Comparison of ENCODE assay signal across 11 cellular contexts in the genomic region with DNA sequence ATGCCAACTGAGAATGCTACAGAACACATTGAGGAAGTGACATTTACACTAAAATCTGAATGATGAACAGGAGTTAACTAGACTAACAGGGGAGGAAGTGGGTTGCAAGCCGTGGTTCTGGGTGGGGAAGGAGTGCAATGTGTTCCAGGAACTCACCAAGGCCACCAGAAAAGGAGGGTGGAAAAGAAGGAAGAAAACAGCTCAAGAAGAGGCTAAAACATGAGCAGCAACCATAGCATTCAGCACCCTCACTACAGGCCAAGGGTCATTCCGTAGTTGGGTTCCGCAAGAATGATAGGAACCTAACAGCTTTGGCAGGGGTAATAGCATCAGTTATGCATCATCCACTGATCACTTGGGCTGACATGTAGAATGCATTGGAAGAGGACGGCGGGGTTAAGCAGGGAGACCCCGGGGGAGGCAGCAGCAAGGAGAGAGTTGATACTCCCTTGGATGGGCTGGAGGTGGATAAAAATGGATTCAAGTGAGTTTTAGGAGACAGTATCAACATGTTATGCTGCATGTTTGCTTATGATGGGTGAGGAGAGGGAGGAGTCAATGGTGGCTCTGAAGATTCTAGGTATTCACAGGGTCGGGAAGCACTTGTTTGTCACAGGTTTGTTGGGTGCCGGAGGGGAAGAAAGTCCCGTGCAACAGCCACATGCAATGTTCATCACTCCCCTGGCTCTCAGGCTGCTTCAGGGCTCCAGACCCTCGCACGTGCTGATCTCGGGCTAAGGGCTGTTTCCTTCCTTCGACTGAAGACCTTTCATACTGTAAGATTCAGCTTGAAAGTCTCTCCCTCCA. TPM values are rescaled to one million over a fixed set of nuclear protein-coding genes. Genes with fewer than 3 reads are reported as not detected.
DNase-seq lines count a peak whose midpoint lies in the region; ATAC-seq and TF ChIP-seq lines count a peak whose summit lies in the region.
"Had no signal": no experiment of that assay in that cellular context is flagged by ENCODE, and none has a peak within 500 bp of the region (broad histone marks: within the 10 kb centered on the region; RNA-seq: fewer than 3 reads in every experiment).

No MANE protein-coding gene starts in this region.

- no peak overlapping the region for H3K4me3 ChIP-seq in A673 (ENCODE audit: low read depth, low read length, poor library complexity, severe bottlenecking)

- peak; percentile 61 for ATAC-seq in activated naive CD8-positive, alpha-beta T cell treated with anti-CD3 and anti-CD28 coated beads, Interleukin-2, amount 50 U/mL, for 24 hours
- ATAC-seq in GM21526 (IDR thresholded peaks at IDR 0.05; ENCODE audit: low FRiP score, unreplicated experiment) = no peak
- ATAC-seq: HCT116 had no signal

- CTCF ChIA-PET in A673 (lab: Charles Lee) = no interaction called here

- peaks cover 6% of the 10 kb centered on the region for H3K4me1 ChIP-seq in A673 (ENCODE audit: insufficient read depth, low read length, poor library complexity, severe bottlenecking)

- BruUV-seq in A673 (replicated peaks; lab: Mats Ljungman, UMichigan) = no TSS peak

- TF ChIP-seq CTCF in A673 (conservative IDR thresholded peaks at IDR 0.05; ENCODE audit: low read depth, low read length) = no peak

- H3K4me3 Mint-ChIP-seq in activated naive CD8-positive, alpha-beta T cell treated with anti-CD3 and anti-CD28 coated beads, Interleukin-2, amount 50 U/mL, for 24 hours = no peak overlapping the region
- no peak overlapping the region for H3K4me3 Mint-ChIP-seq in stimulated activated naive CD8-positive, alpha-beta T cell treated with anti-CD3 and anti-CD28 coated beads, Interleukin-15, Interleukin-2, amounts not matched to agents 100 ng/mL and 50 ng/mL, for 24 hours

- H3K27ac Mint-ChIP-seq in activated naive CD8-positive, alpha-beta T cell treated with anti-CD3 and anti-CD28 coated beads, Interleukin-2, amount 50 U/mL, for 24 hours = peak overlapping the region; percentile 73
- H3K27ac Mint-ChIP-seq in stimulated activated naive CD8-positive, alpha-beta T cell treated with anti-CD3 and anti-CD28 coated beads, Interleukin-15, Interleukin-2, amounts not matched to agents 100 ng/mL and 50 ng/mL, for 24 hours = peak overlapping the region; percentile 75

- H3K36me3 ChIP-seq in A673 (ENCODE audit: insufficient read depth, low read length, poor library complexity, severe bottlenecking) = no peaks in the 10 kb centered on the region

- no peaks in the 10 kb centered on the region for H3K27me3 Mint-ChIP-seq in activated naive CD8-positive, alpha-beta T cell treated with anti-CD3 and anti-CD28 coated beads, Interleukin-2, amount 50 U/mL, for 24 hours
- H3K27me3 Mint-ChIP-seq in stimulated activated naive CD8-positive, alpha-beta T cell treated with anti-CD3 and anti-CD28 coated beads, Interleukin-15, Interleukin-2, amounts not matched to agents 100 ng/mL and 50 ng/mL, for 24 hours = no peaks in the 10 kb centered on the region

- peak; percentile 7 for DNase-seq in activated naive CD4-positive, alpha-beta T cell treated with Interleukin-2 at 50 U/mL for 16 hours
- DNase-seq in activated naive CD4-positive, alpha-beta T cell treated with anti-CD3 and anti-CD28 coated beads, Interleukin-2, amount 50 U/mL, for 16 hours = no peak
- DNase-seq in OCI-M1 (lab: John Stamatoyannopoulos, UW) (peak; percentile 60), A673 (ENCODE audit: low spot score) (no peak), inferior parietal cortex (ENCODE audit: extremely low spot score) (no peak)
- DNase-seq in activated naive CD8-positive, alpha-beta T cell treated with anti-CD3 and anti-CD28 coated beads, Interleukin-2, amount 50 U/mL, for 24 hours = no peak
- DNase-seq: NCI-H226 had no signal

- H3K4me1 Mint-ChIP-seq in activated naive CD8-positive, alpha-beta T cell treated with anti-CD3 and anti-CD28 coated beads, Interleukin-2, amount 50 U/mL, for 24 hours = peaks cover 40% of the 10 kb centered on the region
- H3K4me1 Mint-ChIP-seq in stimulated activated naive CD8-positive, alpha-beta T cell treated with anti-CD3 and anti-CD28 coated beads, Interleukin-15, Interleukin-2, amounts not matched to agents 100 ng/mL and 50 ng/mL, for 24 hours (ENCODE audit: low read depth) = peaks cover 37% of the 10 kb centered on the region

- H3K27me3 ChIP-seq in A673 (replicated peaks; ENCODE audit: insufficient read depth, low read depth, low read length, poor library complexity) = no peaks in the 10 kb centered on the region

- no peaks in the 10 kb centered on the region for H3K9me3 ChIP-seq in A673 (ENCODE audit: low read depth, low read length, poor library complexity, severe bottlenecking)

- no peaks in the 10 kb centered on the region for H3K36me3 Mint-ChIP-seq in activated naive CD8-positive, alpha-beta T cell treated with anti-CD3 and anti-CD28 coated beads, Interleukin-2, amount 50 U/mL, for 24 hours (ENCODE audit: low read depth)
- H3K36me3 Mint-ChIP-seq in stimulated activated naive CD8-positive, alpha-beta T cell treated with anti-CD3 and anti-CD28 coated beads, Interleukin-15, Interleukin-2, amounts not matched to agents 100 ng/mL and 50 ng/mL, for 24 hours (ENCODE audit: low read depth) = peaks cover 5% of the 10 kb centered on the region

- POLR2A ChIA-PET in A673 (lab: Charles Lee; ENCODE audit: low non-redundant PET) = no interaction called here

- intact Hi-C loops in A673 (cut with micrococcal nuclease; ENCODE audit: unreplicated experiment) = no loop called here

- H3K27ac ChIP-seq in A673 (ENCODE audit: low read depth, low read length, poor library complexity, severe bottlenecking) = no peak overlapping the region

- no peaks in the 10 kb centered on the region for H3K9me3 Mint-ChIP-seq in activated naive CD8-positive, alpha-beta T cell treated with anti-CD3 and anti-CD28 coated beads, Interleukin-2, amount 50 U/mL, for 24 hours
- H3K9me3 Mint-ChIP-seq in stimulated activated naive CD8-positive, alpha-beta T cell treated with anti-CD3 and anti-CD28 coated beads, Interleukin-15, Interleukin-2, amounts not matched to agents 100 ng/mL and 50 ng/mL, for 24 hours = peaks cover 3% of the 10 kb centered on the region

RNA-seq across cellular contexts. Expression of a gene that starts 53.2 kb away (rescaled TPM):
- not detected in 2 replicates for total RNA-seq in A673 (2021)
- total RNA-seq: SK-MEL-5 had no signal

Comparison
In these comparisons a context has a peak if more than half of its experiments do, and no peak if none do; other contexts are left out.
1. DNase-seq: peak in activated naive CD4-positive, alpha-beta T cell treated with Interleukin-2 at 50 U/mL for 16 hours (single experiment) and OCI-M1 (single experiment); none in activated naive CD4-positive, alpha-beta T cell treated with anti-CD3 and anti-CD28 coated beads, Interleukin-2, amount 50 U/mL, for 16 hours (single experiment), activated naive CD8-positive, alpha-beta T cell treated with anti-CD3 and anti-CD28 coated beads, Interleukin-2, amount 50 U/mL, for 24 hours (single experiment), A673 (single experiment) and inferior parietal cortex (single experiment).